Comparison of ENCODE assay signal across 13 cellular contexts in the genomic region with DNA sequence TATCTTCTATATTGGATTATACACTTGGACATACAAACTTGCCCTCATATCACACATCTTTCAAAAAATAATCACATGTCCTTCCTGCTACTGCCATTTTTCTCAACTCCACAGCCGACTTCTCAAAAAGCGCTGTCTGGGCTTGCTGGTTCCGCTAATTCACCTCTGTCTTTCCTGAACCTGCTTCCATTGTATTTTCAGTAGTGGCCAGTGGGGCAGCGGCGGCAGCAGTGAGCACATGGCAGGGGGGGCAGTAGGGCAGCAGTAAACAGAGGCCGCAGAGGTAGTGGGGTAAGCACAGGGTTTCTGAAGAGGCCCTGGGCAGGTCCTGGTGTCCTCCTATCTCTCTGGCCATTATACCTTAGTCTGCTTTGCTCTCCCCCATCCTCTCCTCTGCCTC.
A peak's percentile ranks its signal among the peaks of the same experiment; 100 is the strongest.
DNase-seq lines count a peak whose midpoint lies in the region; ATAC-seq and TF ChIP-seq lines count a peak whose summit lies in the region.
"Had no signal": no experiment of that assay in that cellular context is flagged by ENCODE, and none has a peak within 500 bp of the region (broad histone marks: within the 10 kb centered on the region; RNA-seq: fewer than 3 reads in every experiment).

No MANE protein-coding gene starts in this region.

- no TSS peak for BruUV-seq in mammary epithelial cell (replicated peaks; lab: Mats Ljungman, UMichigan)

- no peak overlapping the region for H3K9ac ChIP-seq in mammary epithelial cell (ENCODE audit: insufficient read depth, low read length)
- H3K9ac ChIP-seq in OCI-LY1 (ENCODE audit: low read length) = no peak overlapping the region

- H4K20me1 ChIP-seq in mammary epithelial cell (ENCODE audit: insufficient read depth, low read length) (no peaks in the 10 kb centered on the region), OCI-LY1 (ENCODE audit: insufficient read depth, low read length) (no peaks in the 10 kb centered on the region)

- no peak for TF ChIP-seq POLR2A in breast epithelium (IDR thresholded peaks at IDR 0.05)

- H3K4me3 ChIP-seq in mammary epithelial cell (replicated peaks in 1 of 3; ENCODE audit: insufficient read depth in 1 of 3, low read depth in 2 of 3, low read length in 3 of 3) = no peak overlapping the region
- no peak overlapping the region for H3K4me3 ChIP-seq in breast epithelium
- H3K4me3 ChIP-seq in OCI-LY1 (ENCODE audit: low read depth, low read length, poor library complexity, severe bottlenecking) = no peak overlapping the region
- no peak overlapping the region for H3K4me3 ChIP-seq in epithelial cell of proximal tubule (ENCODE audit: low read depth, low read length)
- H3K4me3 ChIP-seq: ascending aorta, spleen had no signal

- DNase-seq in mammary epithelial cell (no peak), breast epithelium (ENCODE audit: low spot score in 2 of 2) (no peak), epithelial cell of proximal tubule (ENCODE audit: low read depth) (no peak), AG20443 (ENCODE audit: low spot score) (no peak), hypothalamus (lab: John Stamatoyannopoulos, UW) (no peak)
- DNase-seq: activated T-cell treated with anti-CD3 and anti-CD28 coated beads, Interleukin-2, amount 50 U/mL, for 24 hours; spleen had no signal

- intact Hi-C loops in mammary epithelial cell (cut with micrococcal nuclease) = no loop called here
- intact Hi-C loops in breast epithelium (cut with DNase I; ENCODE audit: low total_unique reads) = no loop called here

- dilution Hi-C loops in mammary epithelial cell (cut with HindIII; ENCODE audit: low sequenced_read_pairs) = loop anchor here (10.0 to 25.0 kb wide), 2 partner anchors 270 to 458 kb away; a partner anchor contains a TSS

- H3K4me1 ChIP-seq in mammary epithelial cell (ENCODE audit: insufficient read depth, low read length) (no peaks in the 10 kb centered on the region), breast epithelium (no peaks in the 10 kb centered on the region), OCI-LY1 (ENCODE audit: insufficient read depth, low read length, severe bottlenecking) (no peaks in the 10 kb centered on the region)
- H3K4me1 ChIP-seq: ascending aorta had no signal

- no peaks in the 10 kb centered on the region for H3F3A ChIP-seq in OCI-LY1 (ENCODE audit: insufficient read depth, low read length)

- no peaks in the 10 kb centered on the region for H3K9me2 ChIP-seq in OCI-LY1 (ENCODE audit: low read depth, low read length)

- 76% methylated on average over 5 of the region's 6 CpGs for WGBS in mammary epithelial cell (ENCODE audit: low coverage, missing lambda C conversion rate)

- peak; percentile 34 to 37 for TF ChIP-seq CTCF in mammary epithelial cell (conservative IDR thresholded peaks at IDR 0.05 in 1 of 2, IDR thresholded peaks at IDR 0.05 in 1 of 2; ENCODE audit: extremely low read depth in 1 of 2, insufficient read depth in 1 of 2, low read depth in 1 of 2, low read length in 2 of 2)
- no peak for TF ChIP-seq CTCF in breast epithelium (IDR thresholded peaks at IDR 0.05)
- TF ChIP-seq CTCF in OCI-LY1 (IDR thresholded peaks at IDR 0.05; ENCODE audit: low read length) = peak; percentile 36
- TF ChIP-seq CTCF in epithelial cell of proximal tubule (conservative IDR thresholded peaks at IDR 0.05; ENCODE audit: low read depth, low read length) = peak; percentile 49

- CTCF ChIA-PET in mammary epithelial cell (lab: Charles Lee; ENCODE audit: low non-redundant PET) = no interaction called here

- in situ Hi-C loops in mammary epithelial cell (cut with MboI; ENCODE audit: low sequenced_read_pairs in 2 of 2) = no loop called here

- H3K27me3 ChIP-seq in mammary epithelial cell (ENCODE audit: insufficient read depth, low read length) = peaks cover 2% of the 10 kb centered on the region
- no peaks in the 10 kb centered on the region for H3K27me3 ChIP-seq in breast epithelium
- H3K27me3 ChIP-seq in OCI-LY1 (ENCODE audit: insufficient read depth, low read length) = no peaks in the 10 kb centered on the region
- H3K27me3 ChIP-seq: ascending aorta had no signal

- no peak overlapping the region for H3K4me2 ChIP-seq in mammary epithelial cell (ENCODE audit: insufficient read depth, low read depth, low read length)
- no peak overlapping the region for H3K4me2 ChIP-seq in OCI-LY1 (ENCODE audit: low read length)

- H3K79me2 ChIP-seq in mammary epithelial cell (ENCODE audit: insufficient read depth, low read length) (no peaks in the 10 kb centered on the region), OCI-LY1 (ENCODE audit: insufficient read depth, low read length) (no peaks in the 10 kb centered on the region)

- H3K9me3 ChIP-seq in mammary epithelial cell (replicated peaks; ENCODE audit: insufficient read depth, low read length) (no peaks in the 10 kb centered on the region), breast epithelium (no peaks in the 10 kb centered on the region), OCI-LY1 (ENCODE audit: low read length) (no peaks in the 10 kb centered on the region)
- H3K9me3 ChIP-seq: ascending aorta, spleen had no signal

- H3K36me3 ChIP-seq in mammary epithelial cell (ENCODE audit: insufficient read depth, low read length) = no peaks in the 10 kb centered on the region
- no peaks in the 10 kb centered on the region for H3K36me3 ChIP-seq in breast epithelium
- no peaks in the 10 kb centered on the region for H3K36me3 ChIP-seq in OCI-LY1 (ENCODE audit: insufficient read depth, low read length)
- H3K36me3 ChIP-seq: ascending aorta, spleen had no signal

- H3K27ac ChIP-seq in mammary epithelial cell (ENCODE audit: insufficient read depth, low read depth, low read length) (no peak overlapping the region), breast epithelium (no peak overlapping the region), OCI-LY1 (ENCODE audit: low read depth, low read length, poor library complexity, severe bottlenecking) (no peak overlapping the region)
- H3K27ac ChIP-seq: ascending aorta, epithelial cell of prostate, spleen had no signal

- ATAC-seq in GM18861 (IDR thresholded peaks at IDR 0.05; ENCODE audit: unreplicated experiment) (no peak), GM18498 (IDR thresholded peaks at IDR 0.05; ENCODE audit: unreplicated experiment) (no peak)
- ATAC-seq: natural killer cell treated with Interleukin-12 subunit alpha and Interleukin-12 subunit beta and Interleukin-15 and Interleukin-18, amount 100 ng/mL, for 72 hours had no signal

- H2AFZ ChIP-seq in mammary epithelial cell (ENCODE audit: low read depth, low read length) (no peak overlapping the region), OCI-LY1 (ENCODE audit: low read length) (no peak overlapping the region)

Comparison
In these comparisons a context has a peak if more than half of its experiments do, and no peak if none do; other contexts are left out.
1. CTCF ChIP-seq: peak in mammary epithelial cell (2 of 2), OCI-LY1 (single experiment) and epithelial cell of proximal tubule (single experiment); none in breast epithelium (0 of 3).